In the genomic region with DNA sequence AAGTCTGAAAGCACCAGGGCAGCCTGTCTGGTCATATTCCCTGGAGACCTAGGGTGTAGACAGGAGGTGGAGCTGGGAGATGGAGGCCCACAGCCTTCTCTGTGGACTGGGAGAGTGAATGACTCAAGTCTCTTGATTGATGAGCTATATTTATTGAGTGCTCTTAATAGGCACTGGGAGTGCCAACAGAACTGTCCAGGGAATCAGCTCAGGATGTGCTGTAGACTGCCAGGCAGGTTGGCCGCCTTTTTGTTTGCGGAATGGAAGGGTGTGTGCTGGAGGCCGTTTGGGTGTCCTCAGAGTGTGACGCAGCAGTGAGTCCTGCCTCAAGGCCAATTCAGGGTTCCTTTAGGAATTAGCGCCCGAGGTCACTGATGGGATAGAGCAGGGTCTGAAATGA, we compare ENCODE assay signal across 1 cellular context.
TF ChIP-seq lines count a peak whose summit lies in the region.

No MANE protein-coding gene starts in this region.

TF ChIP-seq in GM23338, 12 proteins besides CTCF, POLR2A, EP300 and RAD21 (continued from another document):
- TF ChIP-seq, protein P1, sequence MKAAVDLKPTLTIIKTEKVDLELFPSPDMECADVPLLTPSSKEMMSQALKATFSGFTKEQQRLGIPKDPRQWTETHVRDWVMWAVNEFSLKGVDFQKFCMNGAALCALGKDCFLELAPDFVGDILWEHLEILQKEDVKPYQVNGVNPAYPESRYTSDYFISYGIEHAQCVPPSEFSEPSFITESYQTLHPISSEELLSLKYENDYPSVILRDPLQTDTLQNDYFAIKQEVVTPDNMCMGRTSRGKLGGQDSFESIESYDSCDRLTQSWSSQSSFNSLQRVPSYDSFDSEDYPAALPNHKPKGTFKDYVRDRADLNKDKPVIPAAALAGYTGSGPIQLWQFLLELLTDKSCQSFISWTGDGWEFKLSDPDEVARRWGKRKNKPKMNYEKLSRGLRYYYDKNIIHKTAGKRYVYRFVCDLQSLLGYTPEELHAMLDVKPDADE (IDR thresholded peaks at IDR 0.05) = no peak
TF ChIP-seq in GM23338: peak in this region for 0.
